In the genomic region with DNA sequence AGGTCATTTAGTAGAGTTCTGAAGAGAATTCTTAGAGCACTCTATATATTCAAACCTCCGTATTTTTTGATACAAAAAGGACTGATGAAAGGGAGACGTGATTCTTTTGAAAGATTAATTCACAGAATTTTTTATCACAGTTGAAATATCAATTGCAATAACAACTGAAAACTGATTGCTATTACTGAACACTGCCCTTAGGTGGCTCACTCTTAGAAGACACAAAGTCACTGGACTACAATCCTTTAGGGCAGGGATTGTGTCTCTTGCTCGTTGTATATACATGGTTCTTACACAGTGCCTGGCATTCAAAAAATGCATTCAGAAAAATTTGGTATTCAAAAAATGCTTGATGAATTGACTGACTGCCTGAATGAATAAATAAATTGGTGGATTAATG, we compare ENCODE assay signal across 9 cellular contexts. TPM values are rescaled to one million over a fixed set of nuclear protein-coding genes. Genes with fewer than 3 reads are reported as not detected.
DNase-seq lines count a peak whose midpoint lies in the region; ATAC-seq, FAIRE-seq and TF ChIP-seq lines count a peak whose summit lies in the region.
"Had no signal": no experiment of that assay in that cellular context is flagged by ENCODE, and none has a peak within 500 bp of the region (broad histone marks: within the 10 kb centered on the region; RNA-seq: fewer than 3 reads in every experiment).

No MANE protein-coding gene starts in this region.

- no peak overlapping the region for H3K4me3 ChIP-seq in GM12864 (ENCODE audit: low read depth, low read length)

- FAIRE-seq in A204.1 (lab: Jason Lieb, UNC) = peak; percentile 35

- H3K4me1 Mint-ChIP-seq in endothelial cell (ENCODE audit: unreplicated experiment) (peaks cover 43% of the 10 kb centered on the region), osteocyte (ENCODE audit: unreplicated experiment) (peaks cover 76% of the 10 kb centered on the region)

- TF ChIP-seq CTCF in GM12864 (IDR thresholded peaks at IDR 0.05; ENCODE audit: low read depth, low read length, missing control alignments) (peak; percentile 65), endothelial cell (IDR thresholded peaks at IDR 0.05; ENCODE audit: unreplicated experiment) (peak; percentile 59), osteocyte (IDR thresholded peaks at IDR 0.05) (peak; percentile 63)

- H3K27me3 Mint-ChIP-seq in endothelial cell (ENCODE audit: unreplicated experiment) (peaks cover 3% of the 10 kb centered on the region), osteocyte (ENCODE audit: unreplicated experiment) (no peaks in the 10 kb centered on the region)

- H3K4me3 Mint-ChIP-seq in endothelial cell (ENCODE audit: unreplicated experiment) (no peak overlapping the region), osteocyte (ENCODE audit: unreplicated experiment) (peak overlapping the region; percentile 12)
- H3K4me3 Mint-ChIP-seq: stimulated activated naive CD8-positive, alpha-beta T cell treated with anti-CD3 and anti-CD28 coated beads, Interleukin-15, Interleukin-2, amounts not matched to agents 100 ng/mL and 50 ng/mL, for 24 hours had no signal

- H3K9me3 Mint-ChIP-seq in endothelial cell (ENCODE audit: unreplicated experiment) = no peaks in the 10 kb centered on the region
- H3K9me3 Mint-ChIP-seq in osteocyte (ENCODE audit: unreplicated experiment) = no peaks in the 10 kb centered on the region
- H3K9me3 Mint-ChIP-seq: stimulated activated naive CD8-positive, alpha-beta T cell treated with anti-CD3 and anti-CD28 coated beads, Interleukin-15, Interleukin-2, amounts not matched to agents 100 ng/mL and 50 ng/mL, for 24 hours had no signal

- peak overlapping the region; percentile 71 for H3K27ac Mint-ChIP-seq in endothelial cell (ENCODE audit: unreplicated experiment)
- peak overlapping the region; percentile 86 for H3K27ac Mint-ChIP-seq in osteocyte (ENCODE audit: unreplicated experiment)
- H3K27ac Mint-ChIP-seq: stimulated activated naive CD8-positive, alpha-beta T cell treated with anti-CD3 and anti-CD28 coated beads, Interleukin-15, Interleukin-2, amounts not matched to agents 100 ng/mL and 50 ng/mL, for 24 hours had no signal

- no peaks in the 10 kb centered on the region for H3K36me3 Mint-ChIP-seq in endothelial cell (ENCODE audit: low read depth, unreplicated experiment)
- H3K36me3 Mint-ChIP-seq in osteocyte (ENCODE audit: unreplicated experiment) = peaks cover 4% of the 10 kb centered on the region

- ATAC-seq in HG02884 (IDR thresholded peaks at IDR 0.05; ENCODE audit: unreplicated experiment) = peak; percentile 57

- no peak for DNase-seq in GM12864 (ENCODE audit: low read depth)
- peak; percentile 81 for DNase-seq in OCI-M1 (lab: John Stamatoyannopoulos, UW)
- DNase-seq in endothelial cell (ENCODE audit: low spot score) = no peak
- no peak for DNase-seq in osteocyte (ENCODE audit: extremely low spot score, unreplicated experiment)
- DNase-seq in hypothalamus (lab: John Stamatoyannopoulos, UW) = no peak
- no peak for DNase-seq in NCI-H2196 treated with DMSO at 0.1 percent for 48 hours (lab: John Stamatoyannopoulos, UW; ENCODE audit: unreplicated experiment)

RNA-seq across cellular contexts. Expression of a gene that starts 17.1 kb away (rescaled TPM):
- total RNA-seq in endothelial cell (ENCODE audit: unreplicated experiment) (1.3 TPM), osteocyte (0.94 and 1.3 TPM in 2 replicates)
